ENCODE assay signal across 12 cellular contexts in genomic region chr22:17086750-17087149, GRCh38. TPM values are rescaled to one million over a fixed set of nuclear protein-coding genes. Genes with fewer than 3 reads are reported as not detected.
DNase-seq lines count a peak whose midpoint lies in the region; ATAC-seq and TF ChIP-seq lines count a peak whose summit lies in the region.
"Had no signal": no experiment of that assay in that cellular context is flagged by ENCODE, and none has a peak within 500 bp of the region (broad histone marks: within the 10 kb centered on the region; RNA-seq: fewer than 3 reads in every experiment).

No MANE protein-coding gene starts in this region.

- H3K4me3 ChIP-seq in lower lobe of right lung (peak overlapping the region; percentile 91), tibial artery (peak overlapping the region in 1 of 2 donors; percentile 84)

- H3K27me3 Mint-ChIP-seq in activated naive CD4-positive, alpha-beta T cell treated with anti-CD3 and anti-CD28 coated beads, Interleukin-2, amount 10 ng/mL, durations not matched to agents 7 days and 5 days: peaks cover 4% of the 10 kb centered on the region

- CTCF ChIA-PET in activated naive CD4-positive, alpha-beta T cell treated with anti-CD3 and anti-CD28 coated beads, Interleukin-2, amount 10 ng/mL, durations not matched to agents 7 days and 5 days (lab: Charles Lee): interaction anchor here (0.5 to 2.0 kb wide), 4 partner anchors 11 to 85 kb away, joined by 3 to 9 read pairs (median 6); no protein-coding TSS in a partner anchor

- peaks cover 38% of the 10 kb centered on the region for H3K36me3 Mint-ChIP-seq in activated naive CD4-positive, alpha-beta T cell treated with anti-CD3 and anti-CD28 coated beads, Interleukin-2, amount 10 ng/mL, durations not matched to agents 7 days and 5 days

- no peak for ATAC-seq in lower lobe of right lung

- H3K4me1 ChIP-seq in lower lobe of right lung (peaks cover 34% of the 10 kb centered on the region), tibial artery (peaks cover 0 to 26% (median 11%) of the 10 kb centered on the region in 4 donors)
- H3K4me1 ChIP-seq: BE2C had no signal

- DNase-seq in activated naive CD4-positive, alpha-beta T cell treated with Interleukin-2 at 50 U/mL for 16 hours: peak; percentile 7
- DNase-seq in activated naive CD4-positive, alpha-beta T cell treated with anti-CD3 and anti-CD28 coated beads, Interleukin-2, amount 50 U/mL, for 16 hours: no peak
- DNase-seq in activated naive CD4-positive, alpha-beta T cell treated with anti-CD3 and anti-CD28 coated beads, Interleukin-2, amount 10 ng/mL, durations not matched to agents 7 days and 5 days: peak; percentile 32
- DNase-seq in lower lobe of right lung (no peak), tibial artery (peak; percentile 30 to 62), NCI-H526 treated with DMSO at 0.1 percent for 48 hours (lab: John Stamatoyannopoulos, UW) (no peak), AG20443 (ENCODE audit: low spot score) (no peak)
- DNase-seq in stimulated activated CD4-positive, alpha-beta T cell treated with anti-CD3 and anti-CD28 coated beads, Interleukin-4, amount 100 ng/mL, for 4 hours: no peak
- DNase-seq: BE2C, NCI-H2081 treated with DMSO at 0.1 percent for 48 hours, ovary had no signal

- no peaks in the 10 kb centered on the region for H3K9me3 ChIP-seq in lower lobe of right lung
- H3K9me3 ChIP-seq in tibial artery: no peaks in the 10 kb centered on the region
- H3K9me3 ChIP-seq: ascending aorta, BE2C, ovary had no signal

- peaks cover 65% of the 10 kb centered on the region for H3K4me1 Mint-ChIP-seq in activated naive CD4-positive, alpha-beta T cell treated with anti-CD3 and anti-CD28 coated beads, Interleukin-2, amount 10 ng/mL, durations not matched to agents 7 days and 5 days

- H3K4me3 Mint-ChIP-seq in activated naive CD4-positive, alpha-beta T cell treated with anti-CD3 and anti-CD28 coated beads, Interleukin-2, amount 10 ng/mL, durations not matched to agents 7 days and 5 days: peak overlapping the region; percentile 94

- H3K36me3 ChIP-seq in lower lobe of right lung (no peaks in the 10 kb centered on the region), tibial artery (no peaks in the 10 kb centered on the region)
- H3K36me3 ChIP-seq: ascending aorta, BE2C, ovary had no signal

- no peaks in the 10 kb centered on the region for H3K9me3 Mint-ChIP-seq in activated naive CD4-positive, alpha-beta T cell treated with anti-CD3 and anti-CD28 coated beads, Interleukin-2, amount 10 ng/mL, durations not matched to agents 7 days and 5 days

- TF ChIP-seq CTCF in lower lobe of right lung (IDR thresholded peaks at IDR 0.05) (no peak), tibial artery (IDR thresholded peaks at IDR 0.05) (no peak)

- H3K27ac ChIP-seq in lower lobe of right lung (no peak overlapping the region), tibial artery (no peak overlapping the region)
- H3K27ac ChIP-seq: ascending aorta, ovary had no signal

- intact Hi-C loops in lower lobe of right lung (cut with DNase I) (no loop called here), tibial artery (cut with DNase I; ENCODE audit: low total_unique reads) (loop anchor here (5.0 kb wide), 1 partner anchor 86 kb away; no protein-coding TSS in a partner anchor)

- peak overlapping the region; percentile 94 for H3K27ac Mint-ChIP-seq in activated naive CD4-positive, alpha-beta T cell treated with anti-CD3 and anti-CD28 coated beads, Interleukin-2, amount 10 ng/mL, durations not matched to agents 7 days and 5 days

- H3K27me3 ChIP-seq in lower lobe of right lung (ENCODE audit: low read depth) (no peaks in the 10 kb centered on the region), tibial artery (no peaks in the 10 kb centered on the region)
- H3K27me3 ChIP-seq: ascending aorta, ovary had no signal

RNA-seq across cellular contexts. Expression of gene IL17RA, which starts 1.9 kb away (rescaled TPM):
- 54.8 TPM for total RNA-seq in lower lobe of right lung

RNA-seq across cellular contexts. Expression of gene TMEM121B, which starts 34.4 kb away (rescaled TPM):
- 0.97 TPM for total RNA-seq in lower lobe of right lung

Comparison
In these comparisons a context has a peak if more than half of its experiments do, and no peak if none do; other contexts are left out.
1. DNase-seq: peak in activated naive CD4-positive, alpha-beta T cell treated with Interleukin-2 at 50 U/mL for 16 hours (single experiment), activated naive CD4-positive, alpha-beta T cell treated with anti-CD3 and anti-CD28 coated beads, Interleukin-2, amount 10 ng/mL, durations not matched to agents 7 days and 5 days (single experiment) and tibial artery (2 of 2); none in activated naive CD4-positive, alpha-beta T cell treated with anti-CD3 and anti-CD28 coated beads, Interleukin-2, amount 50 U/mL, for 16 hours (single experiment), lower lobe of right lung (single experiment), NCI-H526 treated with DMSO at 0.1 percent for 48 hours (single experiment), stimulated activated CD4-positive, alpha-beta T cell treated with anti-CD3 and anti-CD28 coated beads, Interleukin-4, amount 100 ng/mL, for 4 hours (0 of 2) and AG20443 (single experiment).